In the genomic region with DNA sequence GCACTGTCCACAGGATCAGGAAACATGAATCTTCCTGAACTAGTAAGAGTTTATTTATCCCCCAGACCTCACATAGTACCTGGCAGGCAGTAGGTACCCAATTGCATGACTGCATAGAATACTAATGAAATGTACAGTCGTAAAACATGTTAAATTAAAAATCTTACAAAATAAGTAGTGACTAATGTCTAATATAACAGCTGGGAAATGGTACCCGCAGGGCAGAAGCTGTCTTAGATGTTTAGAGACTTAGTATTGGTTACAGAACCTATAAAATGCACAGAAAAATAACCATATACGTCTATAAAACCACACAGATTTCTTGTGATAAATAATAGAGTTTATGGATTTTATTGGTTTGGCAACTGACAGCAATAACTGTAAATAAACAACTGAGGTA, we compare ENCODE assay signal across 29 cellular contexts.
"Had no signal": no experiment of that assay in that cellular context is flagged by ENCODE, and none has a peak within 500 bp of the region (broad histone marks: within the 10 kb centered on the region; RNA-seq: fewer than 3 reads in every experiment).

No MANE protein-coding gene starts in this region.

- H3K9me3 ChIP-seq: ascending aorta had no signal

- DNase-seq: activated B cell treated with CpG ODN at 0.5 μM for 24 hours; activated CD4-positive, alpha-beta memory T cell treated with anti-CD3 and anti-CD28 coated beads for 36 hours; activated CD4-positive, alpha-beta T cell treated with anti-CD3 and anti-CD28 coated beads for 4 hours; activated CD4-positive, alpha-beta T cell treated with anti-CD3 and anti-CD28 coated beads, Interleukin-2, amount 10 ng/mL, durations not matched to agents 24 days and 14 days; activated CD4-positive, alpha-beta T cell treated with anti-CD3 and anti-CD28 coated beads, Interleukin-2, amount 50 U/mL, for 1 hour; activated CD4-positive, alpha-beta T cell treated with anti-CD3 and anti-CD28 coated beads, Interleukin-2, amount 50 U/mL, for 4 hours; activated CD4-positive, CD25-positive, alpha-beta regulatory T cell treated with anti-CD3 and anti-CD28 coated beads, Interleukin-2, amount 50 U/mL, for 72 hours; activated CD8-positive, alpha-beta memory T cell treated with anti-CD3 and anti-CD28 coated beads, Interleukin-2, amount 50 U/mL, for 4 hours; activated CD8-positive, alpha-beta T cell treated with anti-CD3 and anti-CD28 coated beads for 36 hours; activated effector memory CD4-positive, alpha-beta T cell treated with anti-CD3 and anti-CD28 coated beads, Interleukin-2, amount 50 U/mL, for 16 hours; activated gamma-delta T cell treated with Interleukin-2 at 50 U/mL for 16 hours; activated naive CD4-positive, alpha-beta T cell; activated naive CD4-positive, alpha-beta T cell treated with anti-CD3 and anti-CD28 coated beads, Interleukin-2, amount 10 ng/mL, durations not matched to agents 7 days and 5 days; activated naive CD8-positive, alpha-beta T cell treated with anti-CD3 and anti-CD28 coated beads, Interleukin-2, amount 10 ng/mL, durations not matched to agents 7 days and 5 days; activated naive CD8-positive, alpha-beta T cell treated with anti-CD3 and anti-CD28 coated beads, Interleukin-2, amount 50 U/mL, for 24 hours; activated T-cell treated with anti-CD3 and anti-CD28 coated beads for 4 hours; activated T-cell treated with anti-CD3 and anti-CD28 coated beads, Interleukin-2, amount 50 U/mL, for 1 hour; activated T-cell treated with anti-CD3 and anti-CD28 coated beads, Interleukin-2, amount 50 U/mL, for 4 hours; activated T-cell treated with anti-CD3 and anti-CD28 coated beads, Interleukin-2, amount 50 U/mL, for 72 hours; amygdala; anterior cingulate cortex; caudate nucleus; cerebellar nuclear complex; T-helper 2 cell; T-helper 9 cell had no signal

- H3K27me3 ChIP-seq: ascending aorta, cardiac muscle cell had no signal

- ATAC-seq: activated CD8-positive, alpha-beta T cell treated with anti-CD3 and anti-CD28 coated beads for 36 hours; activated naive CD8-positive, alpha-beta T cell treated with anti-CD3 and anti-CD28 coated beads, Interleukin-2, amount 50 U/mL, for 24 hours; activated T-cell treated with anti-CD3 and anti-CD28 coated beads, Interleukin-2, amount 50 U/mL, for 4 hours; activated T-cell treated with anti-CD3 and anti-CD28 coated beads, Interleukin-2, amount 50 U/mL, for 72 hours; activated T-helper 17 cell treated with anti-CD3 and anti-CD28 coated beads, Interleukin-2, amount 50 U/mL, for 72 hours had no signal

- H3K36me3 ChIP-seq: ascending aorta, cardiac muscle cell had no signal

- H3K27ac ChIP-seq: ascending aorta, cardiac muscle cell, VCaP had no signal

- H3K4me3 ChIP-seq: ascending aorta, cardiac muscle cell had no signal
